20 cellular contexts compared by ENCODE assay signal in genomic region chr14:74604896-74605295, GRCh38. TPM values are rescaled to one million over a fixed set of nuclear protein-coding genes. Genes with fewer than 3 reads are reported as not detected.
DNase-seq lines count a peak whose midpoint lies in the region; ATAC-seq and TF ChIP-seq lines count a peak whose summit lies in the region.
"Had no signal": no experiment of that assay in that cellular context is flagged by ENCODE, and none has a peak within 500 bp of the region (broad histone marks: within the 10 kb centered on the region; RNA-seq: fewer than 3 reads in every experiment).

No MANE protein-coding gene starts in this region.

- H3K4me1 ChIP-seq in GM23248 (ENCODE audit: insufficient read depth), result peaks cover 39% of the 10 kb centered on the region
- no peaks in the 10 kb centered on the region for H3K4me1 ChIP-seq in neural progenitor cell
- peaks cover 41% of the 10 kb centered on the region for H3K4me1 ChIP-seq in vagina

- H3F3A ChIP-seq in GM23248 (ENCODE audit: insufficient read depth) (peaks cover 16% of the 10 kb centered on the region; the same call in 1 of the 2 replicates), neural progenitor cell (ENCODE audit: low read depth) (peaks cover 5% of the 10 kb centered on the region)

- H3K9me2 ChIP-seq in GM23248 (ENCODE audit: insufficient read depth), result no peaks in the 10 kb centered on the region

- no peak for TF ChIP-seq POLR2A in vagina (IDR thresholded peaks at IDR 0.05)

- H3K79me2 ChIP-seq in GM23248 (ENCODE audit: insufficient read depth) (peaks cover 100% of the 10 kb centered on the region), neural progenitor cell (ENCODE audit: low read depth) (no peaks in the 10 kb centered on the region)

- no peak overlapping the region for H3K4me3 Mint-ChIP-seq in dendritic cell treated with granulocyte-macrophage colony-stimulating factor and Interleukin-4, amounts not matched to agents 40 ng/mL and 50 ng/mL, for 4 days
- no peak overlapping the region for H3K4me3 Mint-ChIP-seq in neural progenitor cell
- no peak overlapping the region for H3K4me3 Mint-ChIP-seq in activated T-helper 2 cell treated with anti-CD3 and anti-CD28 coated beads, Interferon-gamma antibody, Interleukin-2, Interleukin-4, amounts not matched to agents 10 μg/mL and 5 μg/mL and 100 μg/mL, durations not matched to agents 14 hours and 24 hours and 36 hours (ENCODE audit: low read depth)
- H3K4me3 Mint-ChIP-seq: activated naive CD8-positive, alpha-beta T cell; activated T-helper 1 cell treated with anti-CD3 and anti-CD28 coated beads, Interleukin-12 subunit alpha, Interleukin-12 subunit beta, Interleukin-2, Interleukin-4 antibody, amounts not matched to agents 30 ng/mL and 10 ng/mL and 1 ng/mL, durations not matched to agents 14 hours and 24 hours and 36 hours; effector memory CD8-positive, alpha-beta T cell; immature natural killer cell had no signal

- H3K4me2 ChIP-seq in GM23248 (ENCODE audit: unreplicated experiment), result peak overlapping the region; percentile 12
- H3K4me2 ChIP-seq in neural progenitor cell, result no peak overlapping the region

- H3K9me3 ChIP-seq in GM23248 (ENCODE audit: low read depth), result no peaks in the 10 kb centered on the region
- no peaks in the 10 kb centered on the region for H3K9me3 ChIP-seq in neural progenitor cell (ENCODE audit: low read depth)
- H3K9me3 ChIP-seq in vagina, result no peaks in the 10 kb centered on the region
- H3K9me3 ChIP-seq: neutrophil, suprapubic skin had no signal

- peaks cover 25% of the 10 kb centered on the region for H3K27me3 Mint-ChIP-seq in dendritic cell treated with granulocyte-macrophage colony-stimulating factor and Interleukin-4, amounts not matched to agents 40 ng/mL and 50 ng/mL, for 4 days
- H3K27me3 Mint-ChIP-seq in neural progenitor cell (ENCODE audit: insufficient read depth, low read depth), result peaks cover 22% of the 10 kb centered on the region
- H3K27me3 Mint-ChIP-seq in activated T-helper 2 cell treated with anti-CD3 and anti-CD28 coated beads, Interferon-gamma antibody, Interleukin-2, Interleukin-4, amounts not matched to agents 10 μg/mL and 5 μg/mL and 100 μg/mL, durations not matched to agents 14 hours and 24 hours and 36 hours (ENCODE audit: low read depth), result peaks cover 14% of the 10 kb centered on the region
- H3K27me3 Mint-ChIP-seq: activated naive CD8-positive, alpha-beta T cell; effector memory CD8-positive, alpha-beta T cell had no signal

- 89 to 90% methylated on average over 8 to 9 of the region's 9 CpGs for WGBS in GM23248 (ENCODE audit: low coverage in 1 of 2, low lambda C conversion rate in 2 of 2, missing lambda C conversion rate in 2 of 2), 2 experiments

- H3K36me3 ChIP-seq in GM23248 (ENCODE audit: low read depth) (0 out of 2 replicates have a peak, but pooled peaks cover 4% of the 10 kb centered on the region), neural progenitor cell (no peaks in the 10 kb centered on the region), vagina (no peaks in the 10 kb centered on the region)
- H3K36me3 ChIP-seq: neutrophil had no signal

- H3K4me3 ChIP-seq in GM23248 (no peak overlapping the region), neural progenitor cell (no peak overlapping the region), vagina (no peak overlapping the region)
- H3K4me3 ChIP-seq: suprapubic skin had no signal

- peak; percentile 32 for DNase-seq in GM23248
- no peak for DNase-seq in neural progenitor cell (ENCODE audit: low spot score)
- DNase-seq in vagina (ENCODE audit: extremely low spot score in 2 of 2), result no peak
- no peak for DNase-seq in activated T-helper 2 cell treated with anti-CD3 and anti-CD28 coated beads, Interferon-gamma antibody, Interleukin-2, Interleukin-4, amounts not matched to agents 10 μg/mL and 5 μg/mL and 100 μg/mL, durations not matched to agents 14 hours and 24 hours and 36 hours (ENCODE audit: low spot score)
- DNase-seq in stimulated activated naive CD4-positive, alpha-beta T cell (lab: John Stamatoyannopoulos, UW), result no peak
- DNase-seq: activated CD4-positive, alpha-beta T cell treated with anti-CD3 and anti-CD28 coated beads for 4 hours; Calu3; effector memory CD8-positive, alpha-beta T cell; immature natural killer cell; left ventricle myocardium superior; NCI-H1417 treated with DMSO at 0.1 percent for 48 hours; NCI-H524 treated with DMSO at 0.1 percent for 48 hours; RPMI8226; stimulated activated CD4-positive, alpha-beta T cell treated with anti-CD3 and anti-CD28 coated beads, Interleukin-15, amount 100 ng/mL, for 24 hours had no signal

- H2AFZ ChIP-seq in GM23248 (no peak overlapping the region), neural progenitor cell (replicated peaks) (no peak overlapping the region)

- H3K4me1 Mint-ChIP-seq in dendritic cell treated with granulocyte-macrophage colony-stimulating factor and Interleukin-4, amounts not matched to agents 40 ng/mL and 50 ng/mL, for 4 days (ENCODE audit: low read depth), result peaks cover 10% of the 10 kb centered on the region
- H3K4me1 Mint-ChIP-seq in neural progenitor cell, result peaks cover 4% of the 10 kb centered on the region
- H3K4me1 Mint-ChIP-seq in activated T-helper 2 cell treated with anti-CD3 and anti-CD28 coated beads, Interferon-gamma antibody, Interleukin-2, Interleukin-4, amounts not matched to agents 10 μg/mL and 5 μg/mL and 100 μg/mL, durations not matched to agents 14 hours and 24 hours and 36 hours (ENCODE audit: low read depth), result peaks cover 3% of the 10 kb centered on the region

- H3K27ac ChIP-seq in GM23248 (peak overlapping the region; percentile 11; the same call in 1 of the 2 replicates), neural progenitor cell (no peak overlapping the region), vagina (peak overlapping the region; percentile 66)
- H3K27ac ChIP-seq: neutrophil had no signal

- in situ Hi-C loops in GM23248 (cut with MboI), result loop anchor here (10.0 kb wide), 1 partner anchor 190 kb away; no protein-coding TSS in a partner anchor

- peak overlapping the region; percentile 33 for H3K27ac Mint-ChIP-seq in dendritic cell treated with granulocyte-macrophage colony-stimulating factor and Interleukin-4, amounts not matched to agents 40 ng/mL and 50 ng/mL, for 4 days
- H3K27ac Mint-ChIP-seq in neural progenitor cell, result peak overlapping the region; percentile 63
- H3K27ac Mint-ChIP-seq in activated T-helper 2 cell treated with anti-CD3 and anti-CD28 coated beads, Interferon-gamma antibody, Interleukin-2, Interleukin-4, amounts not matched to agents 10 μg/mL and 5 μg/mL and 100 μg/mL, durations not matched to agents 14 hours and 24 hours and 36 hours, result no peak overlapping the region
- H3K27ac Mint-ChIP-seq: activated naive CD8-positive, alpha-beta T cell; activated T-helper 1 cell treated with anti-CD3 and anti-CD28 coated beads, Interleukin-12 subunit alpha, Interleukin-12 subunit beta, Interleukin-2, Interleukin-4 antibody, amounts not matched to agents 30 ng/mL and 10 ng/mL and 1 ng/mL, durations not matched to agents 14 hours and 24 hours and 36 hours; effector memory CD8-positive, alpha-beta T cell; immature natural killer cell had no signal

- intact Hi-C loops in dendritic cell treated with granulocyte-macrophage colony-stimulating factor and Interleukin-4, amounts not matched to agents 40 ng/mL and 50 ng/mL, for 4 days (cut with micrococcal nuclease), result loop anchor here (5.0 kb wide), 1 partner anchor 107 kb away; the partner anchor contains the start of genes AREL1 and FCF1
- intact Hi-C loops in vagina (cut with DNase I), result loop anchor here (5.0 kb wide), 1 partner anchor 202 kb away; no protein-coding TSS in a partner anchor
- intact Hi-C loops in activated T-helper 2 cell treated with anti-CD3 and anti-CD28 coated beads, Interferon-gamma antibody, Interleukin-2, Interleukin-4, amounts not matched to agents 10 μg/mL and 5 μg/mL and 100 μg/mL, durations not matched to agents 14 hours and 24 hours and 36 hours (cut with micrococcal nuclease), result loop anchor here (5.0 kb wide), 1 partner anchor 107 kb away; the partner anchor contains the start of genes AREL1 and FCF1

- no peak for TF ChIP-seq CTCF in neural progenitor cell (IDR thresholded peaks at IDR 0.05)
- no peak for TF ChIP-seq CTCF in vagina (IDR thresholded peaks at IDR 0.05)

- H4K20me1 ChIP-seq in GM23248 (ENCODE audit: insufficient read depth), result no peaks in the 10 kb centered on the region
- no peaks in the 10 kb centered on the region for H4K20me1 ChIP-seq in neural progenitor cell (ENCODE audit: low read depth)

- no peaks in the 10 kb centered on the region for H3K9me3 Mint-ChIP-seq in dendritic cell treated with granulocyte-macrophage colony-stimulating factor and Interleukin-4, amounts not matched to agents 40 ng/mL and 50 ng/mL, for 4 days
- H3K9me3 Mint-ChIP-seq in neural progenitor cell, result no peaks in the 10 kb centered on the region
- H3K9me3 Mint-ChIP-seq in activated T-helper 2 cell treated with anti-CD3 and anti-CD28 coated beads, Interferon-gamma antibody, Interleukin-2, Interleukin-4, amounts not matched to agents 10 μg/mL and 5 μg/mL and 100 μg/mL, durations not matched to agents 14 hours and 24 hours and 36 hours, result no peaks in the 10 kb centered on the region
- H3K9me3 Mint-ChIP-seq: activated T-helper 1 cell treated with anti-CD3 and anti-CD28 coated beads, Interleukin-12 subunit alpha, Interleukin-12 subunit beta, Interleukin-2, Interleukin-4 antibody, amounts not matched to agents 30 ng/mL and 10 ng/mL and 1 ng/mL, durations not matched to agents 14 hours and 24 hours and 36 hours; effector memory CD8-positive, alpha-beta T cell; immature natural killer cell had no signal

- no peaks in the 10 kb centered on the region for H3K36me3 Mint-ChIP-seq in dendritic cell treated with granulocyte-macrophage colony-stimulating factor and Interleukin-4, amounts not matched to agents 40 ng/mL and 50 ng/mL, for 4 days (ENCODE audit: low read depth)
- no peaks in the 10 kb centered on the region for H3K36me3 Mint-ChIP-seq in neural progenitor cell
- no peaks in the 10 kb centered on the region for H3K36me3 Mint-ChIP-seq in activated T-helper 2 cell treated with anti-CD3 and anti-CD28 coated beads, Interferon-gamma antibody, Interleukin-2, Interleukin-4, amounts not matched to agents 10 μg/mL and 5 μg/mL and 100 μg/mL, durations not matched to agents 14 hours and 24 hours and 36 hours (ENCODE audit: low read depth)
- H3K36me3 Mint-ChIP-seq: activated naive CD8-positive, alpha-beta T cell had no signal

- H3K27me3 ChIP-seq in GM23248 (replicated peaks; ENCODE audit: insufficient read depth) (no peaks in the 10 kb centered on the region), neural progenitor cell (peaks cover 10% of the 10 kb centered on the region), vagina (no peaks in the 10 kb centered on the region)
- H3K27me3 ChIP-seq: suprapubic skin had no signal

- H3K9ac ChIP-seq in GM23248 (no peak overlapping the region), neural progenitor cell (no peak overlapping the region)

- no peak for ATAC-seq in GM21381 (IDR thresholded peaks at IDR 0.05; ENCODE audit: unreplicated experiment)
- ATAC-seq: effector memory CD8-positive, alpha-beta T cell; left ventricle myocardium superior had no signal

RNA-seq across cellular contexts. Expression of gene LTBP2, which starts 7.1 kb away (rescaled TPM):
- total RNA-seq in GM23248 (2014; rRNA removed; shearing (Covaris generic)), result 441 and 456 TPM in 2 replicates
- 73.5 and 73.7 TPM in 2 replicates for polyA plus RNA-seq in GM23248 (2016; fragmentation: Nextera tagmentation; extraction: Ambion mirVana)
- total RNA-seq in neural progenitor cell (ENCODE audit: low replicate concordance) (0.43 and 0.84 TPM in 2 replicates), vagina (52.5 TPM)
- 0.07 and 0.23 TPM in 2 replicates for total RNA-seq in activated T-helper 2 cell treated with anti-CD3 and anti-CD28 coated beads, Interferon-gamma antibody, Interleukin-2, Interleukin-4, amounts not matched to agents 10 μg/mL and 5 μg/mL and 100 μg/mL, durations not matched to agents 14 hours and 24 hours and 36 hours

Comparison
In these comparisons a context has a peak if more than half of its experiments do, and no peak if none do; other contexts are left out.
1. RNA of gene LTBP2, which starts 7.1 kb away (total RNA-seq): 441 to 456 TPM in GM23248 and 52.5 TPM in vagina (single experiment); 0.43 to 0.84 TPM in neural progenitor cell and 0.07 to 0.23 TPM in activated T-helper 2 cell treated with anti-CD3 and anti-CD28 coated beads, Interferon-gamma antibody, Interleukin-2, Interleukin-4, amounts not matched to agents 10 μg/mL and 5 μg/mL and 100 μg/mL, durations not matched to agents 14 hours and 24 hours and 36 hours; every median in the first group is over 10 times any median in the second.